Comparison of ENCODE assay signal across 10 cellular contexts in genomic region chr7:117731455-117731854, GRCh38.
DNase-seq lines count a peak whose midpoint lies in the region; ATAC-seq, FAIRE-seq and TF ChIP-seq lines count a peak whose summit lies in the region.
"Had no signal": no experiment of that assay in that cellular context is flagged by ENCODE, and none has a peak within 500 bp of the region (broad histone marks: within the 10 kb centered on the region; RNA-seq: fewer than 3 reads in every experiment).

No MANE protein-coding gene starts in this region.

- H3K9me2 ChIP-seq in GM23338 (ENCODE audit: insufficient read depth): no peaks in the 10 kb centered on the region

- CTCF ChIA-PET in CD4-positive, alpha-beta T cell (lab: Charles Lee): interaction anchor here (1.2 kb wide), 1 partner anchor 8 kb away, joined by 3 read pairs; no protein-coding TSS in a partner anchor

- no peaks in the 10 kb centered on the region for H3K9me3 ChIP-seq in kidney (ENCODE audit: control insufficient read depth in 1 of 2, low read length in 2 of 2)
- no peaks in the 10 kb centered on the region for H3K9me3 ChIP-seq in CD4-positive, alpha-beta T cell (ENCODE audit: control insufficient read depth, low read length)

- no peak for FAIRE-seq in kidney (lab: Jason Lieb, UNC)

- H3K36me3 ChIP-seq in GM23338 (ENCODE audit: insufficient read depth) (peaks cover 12% of the 10 kb centered on the region; the same call in 1 of the 2 replicates), kidney (ENCODE audit: control insufficient read depth in 1 of 2, insufficient read depth in 2 of 2, low read length in 2 of 2) (peaks cover 3 to 4% of the 10 kb centered on the region in 2 donors)

- H3K4me1 ChIP-seq in GM23338 (ENCODE audit: insufficient read depth) (no peaks in the 10 kb centered on the region), kidney (ENCODE audit: control insufficient read depth in 1 of 2, insufficient read depth in 1 of 2, low read depth in 1 of 2, low read length in 2 of 2) (peaks cover 5 to 8% of the 10 kb centered on the region in 2 donors)

- no peak overlapping the region for H3K9ac ChIP-seq in kidney (ENCODE audit: low read length in 2 of 2)

- H3K4me3 ChIP-seq in GM23338 (no peak overlapping the region), kidney (ENCODE audit: low read length in 2 of 2) (no peak overlapping the region)
- H3K4me3 ChIP-seq: cardiac muscle cell, SK-N-MC had no signal

- H3K9me3 Mint-ChIP-seq in GM23338: no peaks in the 10 kb centered on the region
- H3K9me3 Mint-ChIP-seq in CD4-positive, alpha-beta T cell: no peaks in the 10 kb centered on the region

- no peak overlapping the region for H3K27ac Mint-ChIP-seq in GM23338
- H3K27ac Mint-ChIP-seq in CD4-positive, alpha-beta T cell: no peak overlapping the region

- H3K36me3 Mint-ChIP-seq in GM23338 (ENCODE audit: low read depth): peaks cover 40% of the 10 kb centered on the region
- H3K36me3 Mint-ChIP-seq in CD4-positive, alpha-beta T cell (ENCODE audit: low read depth): no peaks in the 10 kb centered on the region

- no peak overlapping the region for H3K4me3 Mint-ChIP-seq in GM23338
- H3K4me3 Mint-ChIP-seq in CD4-positive, alpha-beta T cell: no peak overlapping the region

- H3K4me2 ChIP-seq in GM23338: no peak overlapping the region

- no peak for TF ChIP-seq CTCF in GM23338 (conservative IDR thresholded peaks at IDR 0.05; ENCODE audit: low read depth in 2 of 2)
- TF ChIP-seq CTCF in kidney (IDR thresholded peaks at IDR 0.05; ENCODE audit: borderline replicate concordance, extremely low read depth, insufficient read depth): no peak
- TF ChIP-seq CTCF in CD4-positive, alpha-beta T cell (IDR thresholded peaks at IDR 0.05): no peak

- no peaks in the 10 kb centered on the region for H3K27me3 ChIP-seq in GM23338 (ENCODE audit: insufficient read depth)
- peaks cover 3% of the 10 kb centered on the region for H3K27me3 ChIP-seq in CD4-positive, alpha-beta T cell (ENCODE audit: control insufficient read depth, insufficient read depth, low read length)
- H3K27me3 ChIP-seq: cardiac muscle cell had no signal

- H4K20me1 ChIP-seq in GM23338 (replicated peaks; ENCODE audit: insufficient read depth): 0 out of 2 replicates have a peak, but pooled peaks cover 2% of the 10 kb centered on the region

- H3K4me1 Mint-ChIP-seq in GM23338: no peaks in the 10 kb centered on the region; the same call in 2 of the 3 replicates
- H3K4me1 Mint-ChIP-seq in CD4-positive, alpha-beta T cell (ENCODE audit: low read depth): no peaks in the 10 kb centered on the region

- intact Hi-C loops in left cardiac atrium (cut with DNase I) (loop anchor here in 1 of 2 donors (5.0 kb wide), 1 partner anchor 141 kb away; the partner anchor contains the start of gene CTTNBP2), kidney (cut with DNase I) (no loop called here)
- intact Hi-C loops in CD4-positive, alpha-beta T cell (cut with DNase I, micrococcal nuclease): no loop called here

- peaks cover 4% of the 10 kb centered on the region for H3K27me3 Mint-ChIP-seq in GM23338 (ENCODE audit: insufficient read depth, low read depth, poor library complexity)
- H3K27me3 Mint-ChIP-seq in CD4-positive, alpha-beta T cell: peaks cover 20% of the 10 kb centered on the region

- H3K27ac ChIP-seq in GM23338 (ENCODE audit: low read depth) (no peak overlapping the region), kidney (ENCODE audit: low read depth in 2 of 2, low read length in 2 of 2) (no peak overlapping the region)
- no peak overlapping the region for H3K27ac ChIP-seq in CD4-positive, alpha-beta T cell (ENCODE audit: low read depth, low read length)
- H3K27ac ChIP-seq: cardiac muscle cell, SK-N-MC had no signal

- POLR2A ChIA-PET in CD4-positive, alpha-beta T cell (lab: Charles Lee): no interaction called here

- DNase-seq in left cardiac atrium: peak; percentile 32
- DNase-seq in GM23338 (ENCODE audit: low spot score): no peak
- no peak for DNase-seq in kidney
- DNase-seq in DMS79 (lab: John Stamatoyannopoulos, UW): no peak
- no peak for DNase-seq in CD4-positive, alpha-beta T cell

- no peaks in the 10 kb centered on the region for H3F3A ChIP-seq in GM23338 (replicated peaks; ENCODE audit: low read depth)

- peak; percentile 93 for ATAC-seq in GM18502 (IDR thresholded peaks at IDR 0.05; ENCODE audit: poor library complexity, unreplicated experiment)
- ATAC-seq in GM21360 (IDR thresholded peaks at IDR 0.05; ENCODE audit: unreplicated experiment): peak; percentile 95
- peak; percentile 97 for ATAC-seq in HG03378 (IDR thresholded peaks at IDR 0.05; ENCODE audit: unreplicated experiment)
- peak in 1 of 2 donors; percentile 66 for ATAC-seq in left cardiac atrium
- no peak for ATAC-seq in GM23338
- ATAC-seq in CD4-positive, alpha-beta T cell (ENCODE audit: poor library complexity): no peak

- H3K79me2 ChIP-seq in GM23338 (replicated peaks; ENCODE audit: insufficient read depth): no peaks in the 10 kb centered on the region

- H2AFZ ChIP-seq in GM23338: no peak overlapping the region

TF ChIP-seq in GM23338, 12 proteins besides CTCF, POLR2A, EP300 and RAD21:
- TF ChIP-seq NANOG (IDR thresholded peaks at IDR 0.05; ENCODE audit: borderline replicate concordance) (no peak), STAT1 (IDR thresholded peaks at IDR 0.05; ENCODE audit: unreplicated experiment) (no peak), EZH2 (IDR thresholded peaks at IDR 0.05; ENCODE audit: low read depth, unreplicated experiment) (no peak), POLR2AphosphoS5 (IDR thresholded peaks at IDR 0.05; ENCODE audit: low read depth) (no peak), ZNF331 (CRISPR knock-in tag; IDR thresholded peaks at IDR 0.05; ENCODE audit: low read depth) (no peak), ZNF462 (CRISPR knock-in tag; IDR thresholded peaks at IDR 0.05) (no peak), CREB1 (CRISPR knock-in tag; IDR thresholded peaks at IDR 0.05; ENCODE audit: low read depth) (no peak)

Comparison
In these comparisons a context has a peak if more than half of its experiments do, and no peak if none do; other contexts are left out.
1. ATAC-seq: peak in GM18502 (single experiment), GM21360 (single experiment) and HG03378 (single experiment); none in GM23338 (single experiment) and CD4-positive, alpha-beta T cell (single experiment).